In genomic region chr2:222305510-222306392, GRCh38 we compare ENCODE assay signal across 8 cellular contexts. TPM values are rescaled to one million over a fixed set of nuclear protein-coding genes. Genes with fewer than 3 reads are reported as not detected.
DNase-seq lines count a peak whose midpoint lies in the region; ATAC-seq and TF ChIP-seq lines count a peak whose summit lies in the region.

No MANE protein-coding gene starts in this region.

- H3K27me3 ChIP-seq in GM06990 (replicated peaks; ENCODE audit: control insufficient read depth, insufficient read depth, low read length) = peaks cover 7% of the 10 kb centered on the region
- peaks cover 100% of the 10 kb centered on the region for H3K27me3 ChIP-seq in suprapubic skin

- no peaks in the 10 kb centered on the region for H3K9me3 ChIP-seq in suprapubic skin

- intact Hi-C loops in left colon (cut with DNase I, micrococcal nuclease) = no loop called here

- no peak for TF ChIP-seq EP300 in suprapubic skin (IDR thresholded peaks at IDR 0.05)

- H3K4me1 ChIP-seq in suprapubic skin = peaks cover 46% of the 10 kb centered on the region

- 0% methylated on average over 2 of the region's 66 CpGs for WGBS in suprapubic skin

- TF ChIP-seq POLR2A in suprapubic skin (IDR thresholded peaks at IDR 0.05) = no peak

- ATAC-seq in HG03159 (IDR thresholded peaks at IDR 0.05; ENCODE audit: unreplicated experiment) (peak; percentile 38), left colon (peak; percentile 57), HG03095 (IDR thresholded peaks at IDR 0.05; ENCODE audit: unreplicated experiment) (no peak)

- DNase-seq in GM06990 (ENCODE audit: extremely low read depth, insufficient read length) (no peak), amniotic epithelial cell (ENCODE audit: low read depth) (peak; percentile 6), left colon (no peak), suprapubic skin (ENCODE audit: low spot score in 2 of 2) (peak; percentile 60 to 81), anterior cingulate cortex (lab: John Stamatoyannopoulos, UW) (no peak), cerebellar cortex (ENCODE audit: low spot score) (no peak)

- H3K36me3 ChIP-seq in GM06990 (ENCODE audit: control insufficient read depth, insufficient read depth, low read length) (no peaks in the 10 kb centered on the region), suprapubic skin (no peaks in the 10 kb centered on the region)

- H3K4me3 ChIP-seq in GM06990 (replicated peaks; ENCODE audit: low read depth, low read length) (peak overlapping the region; percentile 68), suprapubic skin (peak overlapping the region; percentile 54)

- H3K27ac ChIP-seq in suprapubic skin = no peak overlapping the region

- TF ChIP-seq CTCF in GM06990 (IDR thresholded peaks at IDR 0.05; ENCODE audit: insufficient read depth, low read length, poor library complexity, severe bottlenecking) (no peak), suprapubic skin (IDR thresholded peaks at IDR 0.05) (no peak)

RNA-seq across cellular contexts. Expression of gene PAX3, which starts 7.0 kb away (rescaled TPM):
- not detected for total RNA-seq in left colon
- total RNA-seq in suprapubic skin = 10 to 100 TPM in 2 of 4 donors, 1 to 10 TPM in 2; 6.1 to 13.8 (median 10.2) TPM

Comparison
In these comparisons a context has a peak if more than half of its experiments do, and no peak if none do; other contexts are left out.
1. DNase-seq: peak in amniotic epithelial cell (single experiment) and suprapubic skin (2 of 2); none in GM06990 (single experiment), left colon (0 of 2), anterior cingulate cortex (0 of 58) and cerebellar cortex (single experiment).
2. RNA of gene PAX3, which starts 7.0 kb away (total RNA-seq): 6.1 to 13.8 TPM in suprapubic skin; not detected in left colon; every median in the first group is over 4 times any median in the second.